In genomic region chr15:48855501-48856440, GRCh38 we compare ENCODE assay signal across 1 cellular context.
TF ChIP-seq lines count a peak whose summit lies in the region.

No MANE protein-coding gene starts in this region.

TF ChIP-seq in WTC11, 78 proteins besides CTCF, POLR2A, EP300 and RAD21 (continued from another document):
- no peak for TF ChIP-seq PRDM15 (CRISPR knock-in tag; IDR thresholded peaks at IDR 0.05)
TF ChIP-seq in WTC11: peak in this region for 0.
